In genomic region chr5:134444941-134445471, GRCh38 we compare ENCODE assay signal across 17 cellular contexts.
"Had no signal": no experiment of that assay in that cellular context is flagged by ENCODE, and none has a peak within 500 bp of the region (broad histone marks: within the 10 kb centered on the region; RNA-seq: fewer than 3 reads in every experiment).

No MANE protein-coding gene starts in this region.

- H3K27me3 ChIP-seq: hepatocyte, pancreas, upper lobe of left lung had no signal

- H3K27ac ChIP-seq: hepatocyte, left ventricle myocardium inferior, pancreas, upper lobe of left lung had no signal

- H3K4me1 ChIP-seq: left ventricle myocardium inferior, pancreas had no signal

- H3K9me3 Mint-ChIP-seq: activated naive CD8-positive, alpha-beta T cell treated with anti-CD3 and anti-CD28 coated beads, Interleukin-2, amount 10 ng/mL, durations not matched to agents 7 days and 5 days; neural crest cell had no signal

- H3K9me3 ChIP-seq: left ventricle myocardium inferior, pancreas, upper lobe of left lung had no signal

- H3K4me3 Mint-ChIP-seq: activated naive CD8-positive, alpha-beta T cell treated with anti-CD3 and anti-CD28 coated beads, Interleukin-2, amount 10 ng/mL, durations not matched to agents 7 days and 5 days; neural crest cell had no signal

- H3K4me3 ChIP-seq: hepatocyte, left ventricle myocardium inferior, pancreas, upper lobe of left lung had no signal

- H3K4me1 Mint-ChIP-seq: neural crest cell had no signal

- FAIRE-seq: kidney, pancreas, TTC549 had no signal

- H3K36me3 ChIP-seq: left ventricle myocardium inferior, pancreas, upper lobe of left lung had no signal

- DNase-seq: activated CD8-positive, alpha-beta memory T cell treated with anti-CD3 and anti-CD28 coated beads for 24 hours; activated effector memory CD4-positive, alpha-beta T cell treated with anti-CD3 and anti-CD28 coated beads, Interleukin-2, amount 50 U/mL, for 16 hours; activated naive CD8-positive, alpha-beta T cell treated with anti-CD3 and anti-CD28 coated beads, Interleukin-2, amount 10 ng/mL, durations not matched to agents 7 days and 5 days; anterior cingulate cortex; dermis blood vessel endothelial cell; erythroblast; kidney; left ventricle myocardium inferior; pancreas; stimulated activated CD4-positive, alpha-beta T cell treated with anti-CD3 and anti-CD28 coated beads, Interleukin-15, amount 100 ng/mL, for 24 hours; stimulated activated CD4-positive, alpha-beta T cell treated with anti-CD3 and anti-CD28 coated beads, Interleukin-4, amount 100 ng/mL, for 4 hours; substantia nigra; T-helper 2 cell; upper lobe of left lung had no signal

- H3K4me2 ChIP-seq: hepatocyte had no signal

- H2AFZ ChIP-seq: hepatocyte had no signal

- H3K36me3 Mint-ChIP-seq: activated naive CD8-positive, alpha-beta T cell treated with anti-CD3 and anti-CD28 coated beads, Interleukin-2, amount 10 ng/mL, durations not matched to agents 7 days and 5 days had no signal

- ATAC-seq: pancreas had no signal

- H3K27ac Mint-ChIP-seq: activated naive CD8-positive, alpha-beta T cell treated with anti-CD3 and anti-CD28 coated beads, Interleukin-2, amount 10 ng/mL, durations not matched to agents 7 days and 5 days had no signal

- H3K79me2 ChIP-seq: hepatocyte had no signal
